ENCODE assay signal across 17 cellular contexts in genomic region chr1:30538906-30539855, GRCh38.
"Had no signal": no experiment of that assay in that cellular context is flagged by ENCODE, and none has a peak within 500 bp of the region (broad histone marks: within the 10 kb centered on the region; RNA-seq: fewer than 3 reads in every experiment).

No MANE protein-coding gene starts in this region.

- H3K27ac ChIP-seq: epithelial cell of prostate, esophagus squamous epithelium, gastroesophageal sphincter had no signal

- H3K9me3 ChIP-seq: esophagus squamous epithelium, gastroesophageal sphincter, mucosa of descending colon had no signal

- H3K9me3 Mint-ChIP-seq: central memory CD8-positive, alpha-beta T cell; effector memory CD8-positive, alpha-beta T cell; immature natural killer cell; naive thymus-derived CD8-positive, alpha-beta T cell had no signal

- ATAC-seq: effector memory CD8-positive, alpha-beta T cell; gastroesophageal sphincter; left colon; mucosa of descending colon; naive thymus-derived CD8-positive, alpha-beta T cell had no signal

- DNase-seq: effector memory CD8-positive, alpha-beta T cell; esophagus squamous epithelium; foreskin fibroblast; immature natural killer cell; kidney; left colon; mammary epithelial cell; mucosa of descending colon; naive thymus-derived CD8-positive, alpha-beta T cell; right cardiac atrium; small intestine; stimulated activated CD4-positive, alpha-beta T cell treated with anti-CD3 and anti-CD28 coated beads, Interleukin-2, amount 100 ng/mL, for 48 hours; stimulated activated naive CD4-positive, alpha-beta T cell treated with Interleukin-2 at 50 U/mL for 16 hours; trophoblast cell had no signal

- H3K4me3 ChIP-seq: esophagus squamous epithelium, gastroesophageal sphincter, mucosa of descending colon had no signal

- H3K36me3 ChIP-seq: esophagus squamous epithelium, gastroesophageal sphincter had no signal

- H3K27me3 ChIP-seq: esophagus squamous epithelium, gastroesophageal sphincter had no signal

- H3K36me3 Mint-ChIP-seq: immature natural killer cell; naive thymus-derived CD8-positive, alpha-beta T cell had no signal

- H3K4me1 Mint-ChIP-seq: central memory CD8-positive, alpha-beta T cell; immature natural killer cell; naive thymus-derived CD8-positive, alpha-beta T cell had no signal

- H3K4me1 ChIP-seq: esophagus squamous epithelium, gastroesophageal sphincter had no signal

- H3K4me3 Mint-ChIP-seq: central memory CD8-positive, alpha-beta T cell; effector memory CD8-positive, alpha-beta T cell; immature natural killer cell; naive thymus-derived CD8-positive, alpha-beta T cell had no signal

- H3K27ac Mint-ChIP-seq: effector memory CD8-positive, alpha-beta T cell; immature natural killer cell; naive thymus-derived CD8-positive, alpha-beta T cell had no signal
